Comparison of ENCODE assay signal across 8 cellular contexts in genomic region chr2:196182439-196183171, GRCh38. TPM values are rescaled to one million over a fixed set of nuclear protein-coding genes. Genes with fewer than 3 reads are reported as not detected.
A peak's percentile ranks its signal among the peaks of the same experiment; 100 is the strongest.
DNase-seq lines count a peak whose midpoint lies in the region; ATAC-seq and TF ChIP-seq lines count a peak whose summit lies in the region.

No MANE protein-coding gene starts in this region.

- H3K4me3 ChIP-seq in esophagus squamous epithelium: no peak overlapping the region

- H3K36me3 ChIP-seq in esophagus squamous epithelium: no peaks in the 10 kb centered on the region

- DNase-seq in esophagus squamous epithelium (lab: John Stamatoyannopoulos, UW): no peak
- DNase-seq in SW480 (ENCODE audit: low spot score): no peak
- DNase-seq in NCI-H1694 treated with DMSO at 0.1 percent for 48 hours (lab: John Stamatoyannopoulos, UW): no peak
- DNase-seq in nucleus accumbens (lab: John Stamatoyannopoulos, UW): no peak
- DNase-seq in hepatic stellate cell (ENCODE audit: low spot score): no peak

- H3K4me1 ChIP-seq in esophagus squamous epithelium: peaks cover 0 to 7% (median 0%) of the 10 kb centered on the region in 3 donors

- no peaks in the 10 kb centered on the region for H3K27me3 ChIP-seq in esophagus squamous epithelium

- ATAC-seq in GM18502 (IDR thresholded peaks at IDR 0.05; ENCODE audit: poor library complexity, unreplicated experiment) (peak; percentile 84), GM21528 (IDR thresholded peaks at IDR 0.05; ENCODE audit: low FRiP score, unreplicated experiment) (peak; percentile 80), HG03521 (IDR thresholded peaks at IDR 0.05; ENCODE audit: unreplicated experiment) (peak; percentile 76)

- TF ChIP-seq POLR2A in esophagus squamous epithelium (IDR thresholded peaks at IDR 0.05): no peak

- intact Hi-C loops in esophagus squamous epithelium (cut with DNase I): no loop called here

- H3K27ac ChIP-seq in esophagus squamous epithelium: peak overlapping the region in 3 of 4 donors; percentile 11 to 52 (median 49)

- TF ChIP-seq CTCF in esophagus squamous epithelium (IDR thresholded peaks at IDR 0.05): no peak

- no peaks in the 10 kb centered on the region for H3K9me3 ChIP-seq in esophagus squamous epithelium

- whole genome bisulfite sequencing in esophagus squamous epithelium, 2 donors: 56 to 70% methylated on average over 3 to 4 of the region's 4 CpGs

RNA-seq across cellular contexts. Expression of gene STK17B, which starts 11.2 kb away (rescaled TPM):
- 10 to 100 TPM in 3 of 4 donors, 1 to 10 TPM in 1; 7.9 to 32.2 (median 18.2) TPM for total RNA-seq in esophagus squamous epithelium
